10 cellular contexts compared by ENCODE assay signal in the genomic region with DNA sequence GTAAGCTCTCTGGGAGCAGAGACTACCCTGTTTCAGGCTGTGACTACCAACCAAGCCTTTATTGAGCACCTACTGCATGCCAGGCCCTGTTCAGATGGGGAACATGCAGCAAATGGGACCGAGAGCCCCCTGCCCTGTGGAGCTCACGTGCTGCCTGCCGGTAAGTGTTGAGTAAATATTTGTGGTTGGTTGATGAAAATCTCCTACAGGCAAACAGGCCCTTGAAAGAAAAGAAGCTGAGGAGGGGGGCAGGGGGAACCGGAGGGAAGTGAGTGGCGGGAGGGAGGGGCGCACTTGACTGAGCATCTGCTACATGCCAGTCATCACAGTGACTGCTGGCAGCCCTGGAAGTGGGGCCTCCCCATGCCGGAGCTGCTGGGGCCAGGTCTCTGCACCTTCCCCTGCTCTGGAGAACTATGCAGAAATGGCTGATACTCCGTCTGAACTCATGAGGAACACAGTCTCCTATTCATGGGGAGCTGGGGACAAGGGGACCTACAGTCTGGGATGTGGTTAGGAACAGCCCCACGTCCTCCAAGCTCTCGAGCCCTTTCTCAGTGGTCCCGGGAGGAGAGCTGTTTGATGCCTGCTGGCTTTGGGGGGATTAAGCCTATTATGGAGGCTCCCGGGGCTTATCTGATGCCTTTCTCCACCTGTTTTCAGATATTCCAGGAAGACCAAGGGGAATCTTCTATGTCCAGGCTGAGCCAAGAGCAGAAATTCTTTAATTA. TPM values are rescaled to one million over a fixed set of nuclear protein-coding genes. Genes with fewer than 3 reads are reported as not detected.
DNase-seq lines count a peak whose midpoint lies in the region; ATAC-seq and TF ChIP-seq lines count a peak whose summit lies in the region.
"Had no signal": no experiment of that assay in that cellular context is flagged by ENCODE, and none has a peak within 500 bp of the region (broad histone marks: within the 10 kb centered on the region; RNA-seq: fewer than 3 reads in every experiment).

No MANE protein-coding gene starts in this region.

- H3K4me2 ChIP-seq in osteoblast (ENCODE audit: insufficient read depth, low read length) = no peak overlapping the region

- H3K27ac Mint-ChIP-seq in activated CD8-positive, alpha-beta T cell treated with anti-CD3 and anti-CD28 coated beads, Interleukin-2, amount 10 ng/mL, durations not matched to agents 7 days and 5 days = no peak overlapping the region

- CTCF ChIA-PET in activated CD8-positive, alpha-beta T cell treated with anti-CD3 and anti-CD28 coated beads, Interleukin-2, amount 10 ng/mL, durations not matched to agents 7 days and 5 days (lab: Charles Lee) = no interaction called here

- no peak overlapping the region for H2AFZ ChIP-seq in osteoblast (ENCODE audit: low read length)

- no peaks in the 10 kb centered on the region for H3K27me3 ChIP-seq in osteoblast (ENCODE audit: insufficient read depth, low read length)

- TF ChIP-seq CTCF in osteoblast (IDR thresholded peaks at IDR 0.05; ENCODE audit: extremely low read depth, low read depth, low read length) (no peak), GM10266 (IDR thresholded peaks at IDR 0.05; ENCODE audit: control insufficient read depth, insufficient read depth, low read depth, missing control alignments) (no peak)

- peak; percentile 28 for DNase-seq in NCI-H2107 treated with DMSO at 0.1 percent for 48 hours (lab: John Stamatoyannopoulos, UW; ENCODE audit: unreplicated experiment)
- no peak for DNase-seq in NCI-H2107 (lab: John Stamatoyannopoulos, UW)
- DNase-seq in NCI-H187 treated with DMSO at 0.1 percent for 48 hours (lab: John Stamatoyannopoulos, UW) = peak; percentile 76
- DNase-seq in SK-N-DZ (ENCODE audit: low spot score) = peak; percentile 86
- peak; percentile 82 for DNase-seq in osteoblast (ENCODE audit: insufficient read length, low spot score, missing footprints)
- no peak for DNase-seq in activated CD8-positive, alpha-beta T cell treated with anti-CD3 and anti-CD28 coated beads, Interleukin-2, amount 10 ng/mL, durations not matched to agents 7 days and 5 days
- DNase-seq in posterior vena cava (ENCODE audit: low spot score) = no peak
- no peak for DNase-seq in GM10266 (ENCODE audit: extremely low spot score)
- DNase-seq: 8988T; stimulated activated CD4-positive, alpha-beta T cell treated with anti-CD3 and anti-CD28 coated beads, Interleukin-12 subunit alpha, Interleukin-12 subunit beta, amount 100 ng/mL, for 4 hours had no signal

- no peaks in the 10 kb centered on the region for H3K27me3 Mint-ChIP-seq in activated CD8-positive, alpha-beta T cell treated with anti-CD3 and anti-CD28 coated beads, Interleukin-2, amount 10 ng/mL, durations not matched to agents 7 days and 5 days (ENCODE audit: low read depth)

- H3K4me3 Mint-ChIP-seq in activated CD8-positive, alpha-beta T cell treated with anti-CD3 and anti-CD28 coated beads, Interleukin-2, amount 10 ng/mL, durations not matched to agents 7 days and 5 days = no peak overlapping the region

- no peaks in the 10 kb centered on the region for H3K79me2 ChIP-seq in osteoblast (ENCODE audit: insufficient read depth, low read length)

- H3K36me3 Mint-ChIP-seq in activated CD8-positive, alpha-beta T cell treated with anti-CD3 and anti-CD28 coated beads, Interleukin-2, amount 10 ng/mL, durations not matched to agents 7 days and 5 days (ENCODE audit: low read depth) = no peaks in the 10 kb centered on the region

- H3K4me1 Mint-ChIP-seq in activated CD8-positive, alpha-beta T cell treated with anti-CD3 and anti-CD28 coated beads, Interleukin-2, amount 10 ng/mL, durations not matched to agents 7 days and 5 days (ENCODE audit: low read depth) = no peaks in the 10 kb centered on the region

- H3K9me3 Mint-ChIP-seq in activated CD8-positive, alpha-beta T cell treated with anti-CD3 and anti-CD28 coated beads, Interleukin-2, amount 10 ng/mL, durations not matched to agents 7 days and 5 days (ENCODE audit: insufficient read depth) = no peaks in the 10 kb centered on the region

- intact Hi-C loops in posterior vena cava (cut with DNase I) = no loop called here

- POLR2A ChIA-PET in activated CD8-positive, alpha-beta T cell treated with anti-CD3 and anti-CD28 coated beads, Interleukin-2, amount 10 ng/mL, durations not matched to agents 7 days and 5 days (lab: Charles Lee) = no interaction called here

- H3K9me3 ChIP-seq in osteoblast (ENCODE audit: low read depth, low read length) = no peaks in the 10 kb centered on the region

- peaks cover 8% of the 10 kb centered on the region for H4K20me1 ChIP-seq in osteoblast (ENCODE audit: insufficient read depth, low read length)

- no peak overlapping the region for H3K27ac ChIP-seq in osteoblast (ENCODE audit: low read depth, low read length)

- H3K4me1 ChIP-seq in osteoblast (ENCODE audit: insufficient read depth, low read length) = no peaks in the 10 kb centered on the region

- H3K4me3 ChIP-seq in osteoblast (ENCODE audit: insufficient read depth, low read length) = no peak overlapping the region

- no peaks in the 10 kb centered on the region for H3K36me3 ChIP-seq in osteoblast (ENCODE audit: insufficient read depth, low read length)

- no peak for ATAC-seq in activated CD8-positive, alpha-beta T cell treated with anti-CD3 and anti-CD28 coated beads, Interleukin-2, amount 10 ng/mL, durations not matched to agents 7 days and 5 days

RNA-seq across cellular contexts. Expression of gene MACROD1, which starts 34.1 kb away (rescaled TPM):
- polyA plus RNA-seq in SK-N-DZ (2014; cell fraction: cytosol; rRNA removed) = 94.8 and 105 TPM in 2 replicates
- 242 and 318 TPM in 2 replicates for polyA plus RNA-seq in SK-N-DZ (2014; cell fraction: nucleus; rRNA removed)
- total RNA-seq in osteoblast = 17.7 TPM in 2 replicates
- 10 to 100 TPM; 14.4 to 14.6 TPM for total RNA-seq in activated CD8-positive, alpha-beta T cell treated with anti-CD3 and anti-CD28 coated beads, Interleukin-2, amount 10 ng/mL, durations not matched to agents 7 days and 5 days
- 10 to 100 TPM; 15.9 to 16.8 TPM for total RNA-seq in posterior vena cava

RNA-seq across cellular contexts. Expression of gene STIP1, which starts 54.1 kb away (rescaled TPM):
- 397 and 406 TPM in 2 replicates for polyA plus RNA-seq in SK-N-DZ (2014; cell fraction: cytosol; rRNA removed)
- polyA plus RNA-seq in SK-N-DZ (2014; cell fraction: nucleus; rRNA removed) = 211 and 259 TPM in 2 replicates
- 85.5 and 94.5 TPM in 2 replicates for total RNA-seq in osteoblast
- 100 to 1,000 TPM; 335 to 340 TPM for total RNA-seq in activated CD8-positive, alpha-beta T cell treated with anti-CD3 and anti-CD28 coated beads, Interleukin-2, amount 10 ng/mL, durations not matched to agents 7 days and 5 days
- 10 to 100 TPM; 74.3 to 87.3 TPM for total RNA-seq in posterior vena cava

Comparison
In these comparisons a context has a peak if more than half of its experiments do, and no peak if none do; other contexts are left out.
1. DNase-seq: peak in NCI-H2107 treated with DMSO at 0.1 percent for 48 hours (single experiment), NCI-H187 treated with DMSO at 0.1 percent for 48 hours (single experiment), SK-N-DZ (single experiment) and osteoblast (single experiment); none in NCI-H2107 (single experiment), activated CD8-positive, alpha-beta T cell treated with anti-CD3 and anti-CD28 coated beads, Interleukin-2, amount 10 ng/mL, durations not matched to agents 7 days and 5 days (single experiment), posterior vena cava (single experiment) and GM10266 (single experiment).